Comparison of ENCODE assay signal across 9 cellular contexts in the genomic region with DNA sequence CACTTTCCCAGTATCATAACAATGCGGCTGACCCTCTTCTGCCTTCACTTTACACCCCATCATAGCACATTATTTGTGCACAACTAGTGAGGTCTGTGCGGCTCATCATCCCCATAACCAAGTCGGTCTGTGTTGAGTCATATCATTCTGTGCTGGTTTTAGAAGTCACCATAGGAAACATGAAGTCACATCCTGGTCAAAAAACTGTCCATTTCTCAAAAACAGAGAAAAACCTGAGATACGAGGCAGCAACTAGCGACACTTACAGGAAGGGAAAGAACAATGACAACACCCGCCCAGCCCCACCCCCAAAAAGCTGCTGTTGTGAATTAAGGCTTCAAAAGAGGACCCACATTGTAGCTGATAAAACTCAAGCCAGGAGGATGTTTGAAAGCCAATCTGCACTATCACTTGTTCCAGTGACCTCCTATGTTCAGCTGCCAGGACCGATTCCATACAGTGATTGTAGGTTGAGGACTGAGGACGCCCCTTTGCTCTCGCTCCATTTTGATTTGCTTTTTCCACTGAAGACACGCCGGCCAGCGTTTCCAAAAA.
DNase-seq lines count a peak whose midpoint lies in the region; ATAC-seq and TF ChIP-seq lines count a peak whose summit lies in the region.
"Had no signal": no experiment of that assay in that cellular context is flagged by ENCODE, and none has a peak within 500 bp of the region (broad histone marks: within the 10 kb centered on the region; RNA-seq: fewer than 3 reads in every experiment).

No MANE protein-coding gene starts in this region.

- H3K4me3 Mint-ChIP-seq in activated CD4-positive, alpha-beta T cell treated with anti-CD3 and anti-CD28 coated beads for 36 hours: peak overlapping the region; percentile 59
- H3K4me3 Mint-ChIP-seq: naive B cell had no signal

- no peaks in the 10 kb centered on the region for H3K4me1 ChIP-seq in MM.1S (ENCODE audit: low read length)

- CTCF ChIA-PET in activated CD4-positive, alpha-beta T cell treated with anti-CD3 and anti-CD28 coated beads for 36 hours (lab: Charles Lee): interaction anchor here (0.9 to 4.2 kb wide), 9 partner anchors 8 to 171 kb away, joined by 3 to 22 read pairs (median 5); partner anchors contain the start of gene DUSP16

- H3K79me2 ChIP-seq in MM.1S (ENCODE audit: low read length): no peaks in the 10 kb centered on the region

- TF ChIP-seq CTCF in MM.1S (IDR thresholded peaks at IDR 0.05; ENCODE audit: low read length): no peak

- H3K27ac Mint-ChIP-seq in activated CD4-positive, alpha-beta T cell treated with anti-CD3 and anti-CD28 coated beads for 36 hours: peak overlapping the region; percentile 97

- intact Hi-C loops in activated CD4-positive, alpha-beta T cell treated with anti-CD3 and anti-CD28 coated beads for 36 hours (cut with DNase I, micrococcal nuclease): loop anchor here (1.0 to 2.0 kb wide), 11 partner anchors 9 to 468 kb away; partner anchors contain the start of genes DUSP16 (in 1 of the 2) and GPR19 (in 1 of the 2)

- no peak overlapping the region for H3K4me3 ChIP-seq in MM.1S (ENCODE audit: low read length)

- H3K4me2 ChIP-seq in MM.1S (ENCODE audit: low read depth, low read length): no peak overlapping the region

- H4K20me1 ChIP-seq in MM.1S (ENCODE audit: insufficient read depth, low read length): no peaks in the 10 kb centered on the region

- POLR2A ChIA-PET in activated CD4-positive, alpha-beta T cell treated with anti-CD3 and anti-CD28 coated beads for 36 hours (lab: Charles Lee): interaction anchor here (0.6 to 3.8 kb wide), 17 partner anchors 8 to 1785 kb away, joined by 3 to 27 read pairs (median 5); no protein-coding TSS in a partner anchor

- H3K27me3 ChIP-seq in layer of hippocampus (ENCODE audit: control insufficient read depth, insufficient read depth, low read length) (no peaks in the 10 kb centered on the region), MM.1S (replicated peaks; ENCODE audit: insufficient read depth, low read length) (no peaks in the 10 kb centered on the region)

- no peaks in the 10 kb centered on the region for H3K9me2 ChIP-seq in MM.1S (replicated peaks; ENCODE audit: insufficient read depth, low read length)

- H3K27me3 Mint-ChIP-seq in activated CD4-positive, alpha-beta T cell treated with anti-CD3 and anti-CD28 coated beads for 36 hours: no peaks in the 10 kb centered on the region
- H3K27me3 Mint-ChIP-seq: naive B cell had no signal

- no peaks in the 10 kb centered on the region for H3K9me3 ChIP-seq in MM.1S (replicated peaks; ENCODE audit: insufficient read depth, low read length)

- H3K4me1 Mint-ChIP-seq in activated CD4-positive, alpha-beta T cell treated with anti-CD3 and anti-CD28 coated beads for 36 hours: peaks cover 80% of the 10 kb centered on the region

- H3K9ac ChIP-seq in MM.1S (ENCODE audit: low read length): no peak overlapping the region

- H2AFZ ChIP-seq in MM.1S (ENCODE audit: low read length): no peak overlapping the region

- peak overlapping the region; percentile 33 for H3K27ac ChIP-seq in layer of hippocampus (ENCODE audit: low read depth, low read length)
- no peak overlapping the region for H3K27ac ChIP-seq in MM.1S (ENCODE audit: low read length)

- no peaks in the 10 kb centered on the region for H3K9me3 Mint-ChIP-seq in activated CD4-positive, alpha-beta T cell treated with anti-CD3 and anti-CD28 coated beads for 36 hours (ENCODE audit: low read depth)

- H3K36me3 Mint-ChIP-seq in activated CD4-positive, alpha-beta T cell treated with anti-CD3 and anti-CD28 coated beads for 36 hours (ENCODE audit: low read depth): peaks cover 64% of the 10 kb centered on the region

- H3F3A ChIP-seq in MM.1S (ENCODE audit: insufficient read depth, low read length): no peaks in the 10 kb centered on the region

- ATAC-seq in activated CD4-positive, alpha-beta T cell treated with anti-CD3 and anti-CD28 coated beads for 36 hours: peak; percentile 87
- ATAC-seq in HG03095 (IDR thresholded peaks at IDR 0.05; ENCODE audit: unreplicated experiment) (peak; percentile 94), left lobe of liver (no peak)

- H3K36me3 ChIP-seq in MM.1S (replicated peaks; ENCODE audit: insufficient read depth, low read length): peaks cover 4% of the 10 kb centered on the region; the same call in 1 of the 2 replicates

- DNase-seq in activated CD4-positive, alpha-beta T cell treated with anti-CD3 and anti-CD28 coated beads for 36 hours: peak; percentile 78
- DNase-seq in activated CD4-positive, alpha-beta T cell treated with anti-CD3 and anti-CD28 coated beads for 1 hour: no peak
- DNase-seq in activated CD4-positive, alpha-beta T cell treated with anti-CD3 and anti-CD28 coated beads, Interleukin-2, amount 50 U/mL, for 4 hours: peak; percentile 54 to 59
- DNase-seq in NCI-H345 (lab: John Stamatoyannopoulos, UW): no peak
- DNase-seq in MM.1S: no peak
- no peak for DNase-seq in left lobe of liver (ENCODE audit: low spot score)
- DNase-seq: naive B cell had no signal

Comparison
In these comparisons a context has a peak if more than half of its experiments do, and no peak if none do; other contexts are left out.
1. DNase-seq: peak in activated CD4-positive, alpha-beta T cell treated with anti-CD3 and anti-CD28 coated beads for 36 hours (single experiment) and activated CD4-positive, alpha-beta T cell treated with anti-CD3 and anti-CD28 coated beads, Interleukin-2, amount 50 U/mL, for 4 hours (2 of 2); none in activated CD4-positive, alpha-beta T cell treated with anti-CD3 and anti-CD28 coated beads for 1 hour (single experiment), NCI-H345 (single experiment), MM.1S (single experiment) and left lobe of liver (single experiment).